In genomic region chr1:19462781-19463180, GRCh38 we compare ENCODE assay signal across 13 cellular contexts. TPM values are rescaled to one million over a fixed set of nuclear protein-coding genes. Genes with fewer than 3 reads are reported as not detected.
DNase-seq lines count a peak whose midpoint lies in the region; ATAC-seq and TF ChIP-seq lines count a peak whose summit lies in the region.
"Had no signal": no experiment of that assay in that cellular context is flagged by ENCODE, and none has a peak within 500 bp of the region (broad histone marks: within the 10 kb centered on the region; RNA-seq: fewer than 3 reads in every experiment).

No MANE protein-coding gene starts in this region.

- H3K4me1 Mint-ChIP-seq in activated T-cell treated with anti-CD3 and anti-CD28 coated beads, Interleukin-2, amount 50 U/mL, for 4 hours (ENCODE audit: low read depth) = peaks cover 90% of the 10 kb centered on the region
- H3K4me1 Mint-ChIP-seq in T-helper 17 cell = peaks cover 60% of the 10 kb centered on the region
- peaks cover 94% of the 10 kb centered on the region for H3K4me1 Mint-ChIP-seq in stimulated activated naive CD8-positive, alpha-beta T cell treated with anti-CD3 and anti-CD28 coated beads, Interleukin-15, amount 100 ng/mL, for 72 hours

- H3K36me3 Mint-ChIP-seq in activated T-cell treated with anti-CD3 and anti-CD28 coated beads, Interleukin-2, amount 50 U/mL, for 4 hours (ENCODE audit: insufficient read depth) = peaks cover 12% of the 10 kb centered on the region
- H3K36me3 Mint-ChIP-seq in T-helper 17 cell (ENCODE audit: low read depth) = peaks cover 3% of the 10 kb centered on the region

- intact Hi-C loops in adrenal gland (cut with DNase I) = no loop called here

- no peak for ATAC-seq in activated T-cell treated with anti-CD3 and anti-CD28 coated beads, Interleukin-2, amount 50 U/mL, for 4 hours
- ATAC-seq in T-helper 17 cell = peak; percentile 1
- ATAC-seq in stimulated activated naive CD8-positive, alpha-beta T cell treated with anti-CD3 and anti-CD28 coated beads, Interleukin-15, amount 100 ng/mL, for 72 hours = no peak
- ATAC-seq in HG02981 (IDR thresholded peaks at IDR 0.05; ENCODE audit: unreplicated experiment) = no peak

- no peaks in the 10 kb centered on the region for H3K27me3 ChIP-seq in adrenal gland
- H3K27me3 ChIP-seq: vagina had no signal

- TF ChIP-seq POLR2A in erythroblast (IDR thresholded peaks at IDR 0.05; ENCODE audit: low read length) (no peak), adrenal gland (IDR thresholded peaks at IDR 0.05) (no peak)

- H3K36me3 ChIP-seq in adrenal gland (replicated peaks in 1 of 2) = no peaks in the 10 kb centered on the region
- H3K36me3 ChIP-seq: vagina had no signal

- H3K9me3 Mint-ChIP-seq in activated T-cell treated with anti-CD3 and anti-CD28 coated beads, Interleukin-2, amount 50 U/mL, for 4 hours = no peaks in the 10 kb centered on the region
- H3K9me3 Mint-ChIP-seq in stimulated activated naive CD8-positive, alpha-beta T cell treated with anti-CD3 and anti-CD28 coated beads, Interleukin-15, amount 100 ng/mL, for 72 hours = no peaks in the 10 kb centered on the region

- no peak for DNase-seq in activated T-cell treated with anti-CD3 and anti-CD28 coated beads, Interleukin-2, amount 50 U/mL, for 4 hours
- DNase-seq in activated T-cell treated with anti-CD3 and anti-CD28 coated beads, Interleukin-2, amount 50 U/mL, for 1 hour = no peak
- DNase-seq in T-helper 17 cell (no peak), erythroblast (lab: John Stamatoyannopoulos, UW) (peak; percentile 13 to 57), T1000 (lab: John Stamatoyannopoulos, UW) (no peak), adrenal gland (no peak)
- no peak for DNase-seq in stimulated activated naive CD8-positive, alpha-beta T cell treated with anti-CD3 and anti-CD28 coated beads, Interleukin-15, amount 100 ng/mL, for 72 hours
- DNase-seq: caudate nucleus, DMS79, Kasumi-1, NCI-H2081 treated with DMSO at 0.1 percent for 48 hours had no signal

- TF ChIP-seq CTCF in adrenal gland (IDR thresholded peaks at IDR 0.05) = no peak

- peak overlapping the region in 2 of 5 donors; percentile 7 to 24 for H3K27ac ChIP-seq in adrenal gland

- peak overlapping the region; percentile 98 for H3K27ac Mint-ChIP-seq in T-helper 17 cell
- H3K27ac Mint-ChIP-seq in stimulated activated naive CD8-positive, alpha-beta T cell treated with anti-CD3 and anti-CD28 coated beads, Interleukin-15, amount 100 ng/mL, for 72 hours = peak overlapping the region; percentile 85 to 96

- peaks cover 30 to 88% of the 10 kb centered on the region in 2 donors for H3K4me1 ChIP-seq in adrenal gland (replicated peaks in 1 of 2)

- no peaks in the 10 kb centered on the region for H3K27me3 Mint-ChIP-seq in activated T-cell treated with anti-CD3 and anti-CD28 coated beads, Interleukin-2, amount 50 U/mL, for 4 hours (ENCODE audit: low read depth)
- no peaks in the 10 kb centered on the region for H3K27me3 Mint-ChIP-seq in T-helper 17 cell
- H3K27me3 Mint-ChIP-seq in stimulated activated naive CD8-positive, alpha-beta T cell treated with anti-CD3 and anti-CD28 coated beads, Interleukin-15, amount 100 ng/mL, for 72 hours = no peaks in the 10 kb centered on the region

- H3K9me3 ChIP-seq in T-helper 17 cell (ENCODE audit: control insufficient read depth, low read length, poor library complexity, severe bottlenecking) = no peaks in the 10 kb centered on the region
- H3K9me3 ChIP-seq in adrenal gland (replicated peaks in 1 of 3) = no peaks in the 10 kb centered on the region
- H3K9me3 ChIP-seq: vagina had no signal

- peak overlapping the region; percentile 57 for H3K4me3 Mint-ChIP-seq in activated T-cell treated with anti-CD3 and anti-CD28 coated beads, Interleukin-2, amount 50 U/mL, for 4 hours
- peak overlapping the region; percentile 85 for H3K4me3 Mint-ChIP-seq in T-helper 17 cell
- H3K4me3 Mint-ChIP-seq in stimulated activated naive CD8-positive, alpha-beta T cell treated with anti-CD3 and anti-CD28 coated beads, Interleukin-15, amount 100 ng/mL, for 72 hours = peak overlapping the region; percentile 85 to 87

- no peak overlapping the region for H3K4me3 ChIP-seq in adrenal gland
- H3K4me3 ChIP-seq: vagina had no signal

- 82 to 83% (median 83%) methylated on average over 4 of the region's 4 CpGs for WGBS in adrenal gland, 4 donors

RNA-seq across cellular contexts. Expression of gene CAPZB, which starts 22.6 kb away (rescaled TPM):
- 100 to 1,000 TPM; 262 to 285 (median 264) TPM for total RNA-seq in activated T-cell treated with anti-CD3 and anti-CD28 coated beads, Interleukin-2, amount 50 U/mL, for 4 hours
- total RNA-seq in T-helper 17 cell (100 to 1,000 TPM; 320 to 330 TPM), adrenal gland (100 to 1,000 TPM; 110 to 386 (median 204) TPM)
- polyA plus RNA-seq in adrenal gland = 100 to 1,000 TPM; 156 to 314 (median 171) TPM

Comparison
In these comparisons a context has a peak if more than half of its experiments do, and no peak if none do; other contexts are left out.
1. DNase-seq: peak in erythroblast (2 of 2); none in activated T-cell treated with anti-CD3 and anti-CD28 coated beads, Interleukin-2, amount 50 U/mL, for 4 hours (single experiment), activated T-cell treated with anti-CD3 and anti-CD28 coated beads, Interleukin-2, amount 50 U/mL, for 1 hour (single experiment), T-helper 17 cell (0 of 3), stimulated activated naive CD8-positive, alpha-beta T cell treated with anti-CD3 and anti-CD28 coated beads, Interleukin-15, amount 100 ng/mL, for 72 hours (0 of 2), T1000 (single experiment) and adrenal gland (0 of 7).
2. Peak in every context shown above with its lines, with median percentiles within 50 percentile points of each other: H3K4me3 Mint-ChIP-seq.